ENCODE assay signal across 11 cellular contexts in genomic region chr1:202155478-202156021, GRCh38. TPM values are rescaled to one million over a fixed set of nuclear protein-coding genes. Genes with fewer than 3 reads are reported as not detected.
DNase-seq lines count a peak whose midpoint lies in the region; ATAC-seq, FAIRE-seq and TF ChIP-seq lines count a peak whose summit lies in the region.
"Had no signal": no experiment of that assay in that cellular context is flagged by ENCODE, and none has a peak within 500 bp of the region (broad histone marks: within the 10 kb centered on the region; RNA-seq: fewer than 3 reads in every experiment).

No MANE protein-coding gene starts in this region.

- FAIRE-seq in GM19239 (lab: Jason Lieb, UNC), result no peak

- peak in 1 of 5 donors; percentile 50 for DNase-seq in CD4-positive, alpha-beta memory T cell
- peak in 71 of 76 experiments; percentile 7 to 86 (median 65) for DNase-seq in HUDEP-2 (lab: John Stamatoyannopoulos, UW; ENCODE audit: unreplicated experiment in 76 of 76)
- DNase-seq in activated CD4-positive, alpha-beta memory T cell treated with anti-CD3 and anti-CD28 coated beads, Interleukin-2, amount 10 ng/mL, durations not matched to agents 7 days and 5 days, result no peak
- peak; percentile 74 to 88 (median 81) for DNase-seq in right lobe of liver
- DNase-seq in SKM-1 treated with dmso at 0.1 percent for 144 hours (lab: John Stamatoyannopoulos, UW; ENCODE audit: unreplicated experiment), result no peak
- no peak for DNase-seq in GM19239 (ENCODE audit: insufficient read length, low spot score)

- no peak for TF ChIP-seq CTCF in right lobe of liver (IDR thresholded peaks at IDR 0.05)

- peak; percentile 52 to 89 (median 80) for ATAC-seq in right lobe of liver
- no peak for ATAC-seq in GM18517 (IDR thresholded peaks at IDR 0.05; ENCODE audit: unreplicated experiment)
- ATAC-seq in GM19023 (IDR thresholded peaks at IDR 0.05; ENCODE audit: unreplicated experiment), result no peak
- ATAC-seq: stimulated activated naive CD8-positive, alpha-beta T cell treated with anti-CD3 and anti-CD28 coated beads, Interleukin-15, amount 100 ng/mL, for 72 hours had no signal

- H3K36me3 ChIP-seq in CD4-positive, alpha-beta memory T cell (ENCODE audit: insufficient read depth, low read length), result peaks cover 64% of the 10 kb centered on the region
- H3K36me3 ChIP-seq in right lobe of liver, result no peaks in the 10 kb centered on the region

- POLR2A ChIA-PET in CD4-positive, alpha-beta memory T cell (lab: Charles Lee; ENCODE audit: partially characterized antibody), result interaction anchor here (1.3 to 10.7 kb wide), 3 partner anchors 6 to 11 kb away, joined by 7 to 164 read pairs (median 30); partner anchors contain the start of genes ARL8A and PTPN7
- POLR2A ChIA-PET in activated CD4-positive, alpha-beta memory T cell treated with anti-CD3 and anti-CD28 coated beads, Interleukin-2, amount 10 ng/mL, durations not matched to agents 7 days and 5 days (lab: Charles Lee), result interaction anchor here (1.2 to 4.0 kb wide), 5 partner anchors 7 to 186 kb away, joined by 3 to 68 read pairs (median 4); partner anchors contain the start of genes ARL8A and UBE2T

- no peaks in the 10 kb centered on the region for H3K27me3 Mint-ChIP-seq in CD4-positive, alpha-beta memory T cell
- H3K27me3 Mint-ChIP-seq in activated CD4-positive, alpha-beta memory T cell treated with anti-CD3 and anti-CD28 coated beads, Interleukin-2, amount 10 ng/mL, durations not matched to agents 7 days and 5 days, result no peaks in the 10 kb centered on the region
- H3K27me3 Mint-ChIP-seq: stimulated activated naive CD8-positive, alpha-beta T cell treated with anti-CD3 and anti-CD28 coated beads, Interleukin-15, amount 100 ng/mL, for 72 hours had no signal

- 52% methylated on average over 2 of the region's 8 CpGs for WGBS in right lobe of liver (ENCODE audit: insufficient coverage, low coverage, low lambda C conversion rate, missing lambda C conversion rate)

- H3K9me3 Mint-ChIP-seq in CD4-positive, alpha-beta memory T cell, result no peaks in the 10 kb centered on the region
- H3K9me3 Mint-ChIP-seq in activated CD4-positive, alpha-beta memory T cell treated with anti-CD3 and anti-CD28 coated beads, Interleukin-2, amount 10 ng/mL, durations not matched to agents 7 days and 5 days, result no peaks in the 10 kb centered on the region
- H3K9me3 Mint-ChIP-seq: stimulated activated naive CD8-positive, alpha-beta T cell treated with anti-CD3 and anti-CD28 coated beads, Interleukin-15, amount 100 ng/mL, for 72 hours had no signal

- H3K27ac ChIP-seq in CD4-positive, alpha-beta memory T cell (ENCODE audit: low read depth, low read length), result peak overlapping the region; percentile 56
- H3K27ac ChIP-seq in right lobe of liver, result no peak overlapping the region

- H3K4me1 Mint-ChIP-seq in CD4-positive, alpha-beta memory T cell, result peaks cover 34 to 64% (median 50%) of the 10 kb centered on the region in 4 donors
- H3K4me1 Mint-ChIP-seq in activated CD4-positive, alpha-beta memory T cell treated with anti-CD3 and anti-CD28 coated beads, Interleukin-2, amount 10 ng/mL, durations not matched to agents 7 days and 5 days, result peaks cover 61% of the 10 kb centered on the region

- peak overlapping the region in 1 of 8 donors; percentile 11 for H3K4me3 Mint-ChIP-seq in CD4-positive, alpha-beta memory T cell
- H3K4me3 Mint-ChIP-seq in activated CD4-positive, alpha-beta memory T cell treated with anti-CD3 and anti-CD28 coated beads, Interleukin-2, amount 10 ng/mL, durations not matched to agents 7 days and 5 days, result no peak overlapping the region

- CTCF ChIA-PET in CD4-positive, alpha-beta memory T cell (lab: Charles Lee; ENCODE audit: partially characterized antibody), result interaction anchor here (0.6 to 4.8 kb wide), 24 partner anchors 8 to 226 kb away, joined by 3 to 40 read pairs (median 4); partner anchors contain the start of genes ARL8A and LGR6
- CTCF ChIA-PET in activated CD4-positive, alpha-beta memory T cell treated with anti-CD3 and anti-CD28 coated beads, Interleukin-2, amount 10 ng/mL, durations not matched to agents 7 days and 5 days (lab: Charles Lee), result interaction anchor here (1.1 to 3.0 kb wide), 17 partner anchors 9 to 186 kb away, joined by 3 to 26 read pairs (median 8); partner anchors contain the start of genes ARL8A, LGR6 and UBE2T

- H3K27ac Mint-ChIP-seq in CD4-positive, alpha-beta memory T cell, result peak overlapping the region; percentile 72 to 95 (median 89)
- peak overlapping the region; percentile 18 for H3K27ac Mint-ChIP-seq in activated CD4-positive, alpha-beta memory T cell treated with anti-CD3 and anti-CD28 coated beads, Interleukin-2, amount 10 ng/mL, durations not matched to agents 7 days and 5 days

- H3K9me3 ChIP-seq in CD4-positive, alpha-beta memory T cell (ENCODE audit: control insufficient read depth in 1 of 2, low read length in 2 of 2), result no peaks in the 10 kb centered on the region
- H3K9me3 ChIP-seq in right lobe of liver, result no peaks in the 10 kb centered on the region

- H3K27me3 ChIP-seq in CD4-positive, alpha-beta memory T cell (ENCODE audit: insufficient read depth, low read length), result no peaks in the 10 kb centered on the region
- H3K27me3 ChIP-seq in right lobe of liver, result no peaks in the 10 kb centered on the region

- TF ChIP-seq POLR2A in right lobe of liver (IDR thresholded peaks at IDR 0.05), result no peak

- intact Hi-C loops in CD4-positive, alpha-beta memory T cell (cut with micrococcal nuclease), result loop anchor here (2.0 kb wide), 1 partner anchor 29 kb away; no protein-coding TSS in a partner anchor
- intact Hi-C loops in right lobe of liver (cut with DNase I), result no loop called here

- peaks cover 56% of the 10 kb centered on the region for H3K4me1 ChIP-seq in CD4-positive, alpha-beta memory T cell (ENCODE audit: insufficient read depth, low read length)
- peaks cover 0 to 5% (median 0%) of the 10 kb centered on the region in 4 donors for H3K4me1 ChIP-seq in right lobe of liver

- no peak overlapping the region for H3K4me3 ChIP-seq in CD4-positive, alpha-beta memory T cell (ENCODE audit: low read length in 2 of 2)
- no peak overlapping the region for H3K4me3 ChIP-seq in right lobe of liver

- peaks cover 38 to 74% of the 10 kb centered on the region in 2 donors for H3K36me3 Mint-ChIP-seq in CD4-positive, alpha-beta memory T cell
- H3K36me3 Mint-ChIP-seq in activated CD4-positive, alpha-beta memory T cell treated with anti-CD3 and anti-CD28 coated beads, Interleukin-2, amount 10 ng/mL, durations not matched to agents 7 days and 5 days (ENCODE audit: low read depth), result peaks cover 89% of the 10 kb centered on the region

RNA-seq across cellular contexts. Expression of gene PTPN7, which starts 4.9 kb away (rescaled TPM):
- 10 to 100 TPM; 67.6 to 68.4 TPM for total RNA-seq in CD4-positive, alpha-beta memory T cell
- polyA plus RNA-seq in CD4-positive, alpha-beta memory T cell, result 10 to 100 TPM; 50.5 to 84.1 TPM
- total RNA-seq in activated CD4-positive, alpha-beta memory T cell treated with anti-CD3 and anti-CD28 coated beads, Interleukin-2, amount 10 ng/mL, durations not matched to agents 7 days and 5 days, result 100 to 1,000 TPM; 228 to 231 TPM
- total RNA-seq in right lobe of liver, result 1 to 10 TPM in 2 of 6 experiments, under 1 TPM in 4; 0.18 to 5.1 (median 0.73) TPM
- total RNA-seq: fibroblast of lung, osteocyte had no signal
- polyA plus RNA-seq: fibroblast of lung had no signal

RNA-seq across cellular contexts. Expression of gene ARL8A, which starts 11.0 kb away (rescaled TPM):
- 10 to 100 TPM; 48.1 to 55.0 TPM for total RNA-seq in CD4-positive, alpha-beta memory T cell
- polyA plus RNA-seq in CD4-positive, alpha-beta memory T cell, result 10 to 100 TPM in 1 of 2 donors, 1 to 10 TPM in 1; 7.1 to 10.8 TPM
- total RNA-seq in activated CD4-positive, alpha-beta memory T cell treated with anti-CD3 and anti-CD28 coated beads, Interleukin-2, amount 10 ng/mL, durations not matched to agents 7 days and 5 days, result 10 to 100 TPM; 62.4 to 63.8 TPM
- 10 to 100 TPM; 23.1 to 57.7 (median 36.1) TPM for total RNA-seq in right lobe of liver

RNA-seq across cellular contexts. Expression of gene GPR37L1, which starts 32.8 kb away (rescaled TPM):
- not detected for total RNA-seq in CD4-positive, alpha-beta memory T cell
- under 1 TPM in 1 of 2 donors, not detected in 1; 0.07 TPM for polyA plus RNA-seq in CD4-positive, alpha-beta memory T cell
- total RNA-seq in activated CD4-positive, alpha-beta memory T cell treated with anti-CD3 and anti-CD28 coated beads, Interleukin-2, amount 10 ng/mL, durations not matched to agents 7 days and 5 days, result not detected
- total RNA-seq in right lobe of liver, result under 1 TPM in 4 of 6 experiments, not detected in 2; 0.12 to 0.49 (median 0.12) TPM
- total RNA-seq: fibroblast of lung, osteocyte had no signal
- polyA plus RNA-seq: fibroblast of lung had no signal

RNA-seq across cellular contexts. Expression of gene LGR6, which starts 38.0 kb away (rescaled TPM):
- total RNA-seq in CD4-positive, alpha-beta memory T cell, result under 1 TPM in 1 of 2 experiments, not detected in 1; 0.17 TPM
- polyA plus RNA-seq in CD4-positive, alpha-beta memory T cell, result under 1 TPM; 0.16 to 0.33 TPM
- under 1 TPM in 1 of 2 experiments, not detected in 1; 0.08 TPM for total RNA-seq in activated CD4-positive, alpha-beta memory T cell treated with anti-CD3 and anti-CD28 coated beads, Interleukin-2, amount 10 ng/mL, durations not matched to agents 7 days and 5 days
- 1 to 10 TPM in 3 of 6 experiments, under 1 TPM in 3; 0.17 to 2.0 (median 1.0) TPM for total RNA-seq in right lobe of liver
- total RNA-seq: fibroblast of lung had no signal

Comparison
In these comparisons a context has a peak if more than half of its experiments do, and no peak if none do; other contexts are left out.
1. DNase-seq: peak in HUDEP-2 (71 of 76) and right lobe of liver (3 of 3); none in activated CD4-positive, alpha-beta memory T cell treated with anti-CD3 and anti-CD28 coated beads, Interleukin-2, amount 10 ng/mL, durations not matched to agents 7 days and 5 days (single experiment), SKM-1 treated with dmso at 0.1 percent for 144 hours (single experiment) and GM19239 (single experiment).
2. ATAC-seq: peak in right lobe of liver (4 of 4); none in GM18517 (single experiment) and GM19023 (single experiment).
3. RNA of gene PTPN7, which starts 4.9 kb away (total RNA-seq): 228 to 231 TPM in activated CD4-positive, alpha-beta memory T cell treated with anti-CD3 and anti-CD28 coated beads, Interleukin-2, amount 10 ng/mL, durations not matched to agents 7 days and 5 days and 67.6 to 68.4 TPM in CD4-positive, alpha-beta memory T cell; 0.18 to 5.1 TPM in right lobe of liver; every median in the first group is over 10 times any median in the second.